38 cellular contexts compared by ENCODE assay signal in genomic region chr12:3337944-3338343, GRCh38.
"Had no signal": no experiment of that assay in that cellular context is flagged by ENCODE, and none has a peak within 500 bp of the region (broad histone marks: within the 10 kb centered on the region; RNA-seq: fewer than 3 reads in every experiment).

No MANE protein-coding gene starts in this region.

- H3K4me1 ChIP-seq: adrenal gland, ascending aorta had no signal

- H3K27ac Mint-ChIP-seq: activated naive CD4-positive, alpha-beta T cell treated with anti-CD3 and anti-CD28 coated beads for 36 hours; activated naive CD4-positive, alpha-beta T cell treated with anti-CD3 and anti-CD28 coated beads, Interleukin-2, amount 10 ng/mL, durations not matched to agents 7 days and 5 days; activated naive CD4-positive, alpha-beta T cell treated with anti-CD3 and anti-CD28 coated beads, Interleukin-2, amount 50 U/mL, for 24 hours; activated naive CD4-positive, alpha-beta T cell treated with anti-CD3 and anti-CD28 coated beads, Interleukin-2, amount 50 U/mL, for 72 hours; activated naive CD8-positive, alpha-beta T cell; activated naive CD8-positive, alpha-beta T cell treated with anti-CD3 and anti-CD28 coated beads for 36 hours; activated naive CD8-positive, alpha-beta T cell treated with anti-CD3 and anti-CD28 coated beads, Interleukin-2, amount 10 ng/mL, durations not matched to agents 7 days and 5 days; activated naive CD8-positive, alpha-beta T cell treated with anti-CD3 and anti-CD28 coated beads, Interleukin-2, amount 50 U/mL, for 24 hours; activated T-cell treated with anti-CD3 and anti-CD28 coated beads, Interleukin-2, amount 50 U/mL, for 24 hours; activated T-cell treated with anti-CD3 and anti-CD28 coated beads, Interleukin-2, amount 50 U/mL, for 72 hours; activated T-helper 1 cell treated with anti-CD3 and anti-CD28 coated beads, Interleukin-12 subunit alpha, Interleukin-12 subunit beta, Interleukin-2, Interleukin-4 antibody, amounts not matched to agents 30 ng/mL and 10 ng/mL and 1 ng/mL, durations not matched to agents 14 hours and 24 hours and 36 hours; activated T-helper 17 cell treated with anti-CD3 and anti-CD28 coated beads, Interleukin-2, amount 50 U/mL, for 72 hours; activated T-helper 2 cell treated with anti-CD3 and anti-CD28 coated beads, Interferon-gamma antibody, Interleukin-2, Interleukin-4, amounts not matched to agents 10 μg/mL and 5 μg/mL and 100 μg/mL, durations not matched to agents 14 hours and 24 hours and 36 hours had no signal

- H3K4me3 ChIP-seq: adrenal gland, ascending aorta, body of pancreas, breast epithelium, cardiac muscle cell had no signal

- DNase-seq: activated effector memory CD4-positive, alpha-beta T cell treated with anti-CD3 and anti-CD28 coated beads, Interleukin-2, amount 50 U/mL, for 16 hours; activated effector memory CD4-positive, alpha-beta T cell treated with Interleukin-2 at 50 U/mL for 16 hours; activated gamma-delta T cell; activated gamma-delta T cell treated with Interleukin-2 at 50 U/mL for 16 hours; activated naive CD4-positive, alpha-beta T cell; activated naive CD4-positive, alpha-beta T cell treated with anti-CD3 and anti-CD28 coated beads for 36 hours; activated naive CD4-positive, alpha-beta T cell treated with anti-CD3 and anti-CD28 coated beads, Interleukin-2, amount 10 ng/mL, durations not matched to agents 7 days and 5 days; activated naive CD4-positive, alpha-beta T cell treated with anti-CD3 and anti-CD28 coated beads, Interleukin-2, amount 50 U/mL, for 16 hours; activated naive CD4-positive, alpha-beta T cell treated with Interleukin-2 at 50 U/mL for 16 hours; activated naive CD8-positive, alpha-beta T cell treated with anti-CD3 and anti-CD28 coated beads for 36 hours; activated naive CD8-positive, alpha-beta T cell treated with anti-CD3 and anti-CD28 coated beads, Interleukin-2, amount 10 ng/mL, durations not matched to agents 7 days and 5 days; activated naive CD8-positive, alpha-beta T cell treated with anti-CD3 and anti-CD28 coated beads, Interleukin-2, amount 50 U/mL, for 24 hours; activated T-cell treated with anti-CD3 and anti-CD28 coated beads for 4 hours; activated T-cell treated with anti-CD3 and anti-CD28 coated beads, Interleukin-2, amount 50 U/mL, for 1 hour; activated T-cell treated with anti-CD3 and anti-CD28 coated beads, Interleukin-2, amount 50 U/mL, for 24 hours; activated T-cell treated with anti-CD3 and anti-CD28 coated beads, Interleukin-2, amount 50 U/mL, for 4 hours; activated T-cell treated with anti-CD3 and anti-CD28 coated beads, Interleukin-2, amount 50 U/mL, for 48 hours; activated T-cell treated with anti-CD3 and anti-CD28 coated beads, Interleukin-2, amount 50 U/mL, for 72 hours; adrenal gland; amniotic stem cell; amygdala; anterior cingulate cortex; body of pancreas; brain microvascular endothelial cell; caudate nucleus; central memory CD4-positive, alpha-beta T cell; cerebellar nuclear complex had no signal

- H3K27me3 ChIP-seq: adrenal gland, ascending aorta, body of pancreas, breast epithelium, cardiac muscle cell had no signal

- H3K4me1 Mint-ChIP-seq: activated naive CD4-positive, alpha-beta T cell treated with anti-CD3 and anti-CD28 coated beads, Interleukin-2, amount 10 ng/mL, durations not matched to agents 7 days and 5 days; activated naive CD4-positive, alpha-beta T cell treated with anti-CD3 and anti-CD28 coated beads, Interleukin-2, amount 50 U/mL, for 24 hours; activated naive CD8-positive, alpha-beta T cell treated with anti-CD3 and anti-CD28 coated beads for 36 hours; activated naive CD8-positive, alpha-beta T cell treated with anti-CD3 and anti-CD28 coated beads, Interleukin-2, amount 10 ng/mL, durations not matched to agents 7 days and 5 days; activated naive CD8-positive, alpha-beta T cell treated with anti-CD3 and anti-CD28 coated beads, Interleukin-2, amount 50 U/mL, for 24 hours; activated T-helper 17 cell treated with anti-CD3 and anti-CD28 coated beads, Interleukin-2, amount 50 U/mL, for 72 hours; central memory CD8-positive, alpha-beta T cell had no signal

- H3K9me3 ChIP-seq: adrenal gland, ascending aorta, body of pancreas, breast epithelium had no signal

- H3K4me3 Mint-ChIP-seq: activated naive CD4-positive, alpha-beta T cell treated with anti-CD3 and anti-CD28 coated beads for 36 hours; activated naive CD4-positive, alpha-beta T cell treated with anti-CD3 and anti-CD28 coated beads, Interleukin-2, amount 10 ng/mL, durations not matched to agents 7 days and 5 days; activated naive CD4-positive, alpha-beta T cell treated with anti-CD3 and anti-CD28 coated beads, Interleukin-2, amount 50 U/mL, for 24 hours; activated naive CD8-positive, alpha-beta T cell; activated naive CD8-positive, alpha-beta T cell treated with anti-CD3 and anti-CD28 coated beads for 36 hours; activated naive CD8-positive, alpha-beta T cell treated with anti-CD3 and anti-CD28 coated beads, Interleukin-2, amount 10 ng/mL, durations not matched to agents 7 days and 5 days; activated naive CD8-positive, alpha-beta T cell treated with anti-CD3 and anti-CD28 coated beads, Interleukin-2, amount 50 U/mL, for 24 hours; activated T-cell treated with anti-CD3 and anti-CD28 coated beads, Interleukin-2, amount 50 U/mL, for 24 hours; activated T-cell treated with anti-CD3 and anti-CD28 coated beads, Interleukin-2, amount 50 U/mL, for 4 hours; activated T-cell treated with anti-CD3 and anti-CD28 coated beads, Interleukin-2, amount 50 U/mL, for 72 hours; activated T-helper 1 cell treated with anti-CD3 and anti-CD28 coated beads, Interleukin-12 subunit alpha, Interleukin-12 subunit beta, Interleukin-2, Interleukin-4 antibody, amounts not matched to agents 30 ng/mL and 10 ng/mL and 1 ng/mL, durations not matched to agents 14 hours and 24 hours and 36 hours; activated T-helper 17 cell treated with anti-CD3 and anti-CD28 coated beads, Interleukin-2, amount 50 U/mL, for 72 hours; central memory CD8-positive, alpha-beta T cell had no signal

- H3K36me3 ChIP-seq: adrenal gland, ascending aorta, brain microvascular endothelial cell, breast epithelium, cardiac muscle cell had no signal

- FAIRE-seq: astrocyte had no signal

- H3K27ac ChIP-seq: adrenal gland, ascending aorta, body of pancreas, brain microvascular endothelial cell, cardiac muscle cell had no signal

- H3K36me3 Mint-ChIP-seq: activated naive CD4-positive, alpha-beta T cell treated with anti-CD3 and anti-CD28 coated beads, Interleukin-2, amount 10 ng/mL, durations not matched to agents 7 days and 5 days; activated naive CD4-positive, alpha-beta T cell treated with anti-CD3 and anti-CD28 coated beads, Interleukin-2, amount 50 U/mL, for 24 hours; activated naive CD4-positive, alpha-beta T cell treated with anti-CD3 and anti-CD28 coated beads, Interleukin-2, amount 50 U/mL, for 72 hours; activated naive CD8-positive, alpha-beta T cell; activated naive CD8-positive, alpha-beta T cell treated with anti-CD3 and anti-CD28 coated beads for 36 hours; activated naive CD8-positive, alpha-beta T cell treated with anti-CD3 and anti-CD28 coated beads, Interleukin-2, amount 10 ng/mL, durations not matched to agents 7 days and 5 days had no signal

- ATAC-seq: activated naive CD4-positive, alpha-beta T cell treated with anti-CD3 and anti-CD28 coated beads, Interleukin-2, amount 50 U/mL, for 72 hours; activated naive CD8-positive, alpha-beta T cell treated with anti-CD3 and anti-CD28 coated beads, Interleukin-2, amount 50 U/mL, for 24 hours; activated T-cell treated with anti-CD3 and anti-CD28 coated beads, Interleukin-2, amount 50 U/mL, for 4 hours; activated T-cell treated with anti-CD3 and anti-CD28 coated beads, Interleukin-2, amount 50 U/mL, for 72 hours; activated T-helper 17 cell treated with anti-CD3 and anti-CD28 coated beads, Interleukin-2, amount 50 U/mL, for 72 hours; body of pancreas had no signal

- H3K9me3 Mint-ChIP-seq: activated naive CD4-positive, alpha-beta T cell treated with anti-CD3 and anti-CD28 coated beads for 36 hours; activated naive CD4-positive, alpha-beta T cell treated with anti-CD3 and anti-CD28 coated beads, Interleukin-2, amount 10 ng/mL, durations not matched to agents 7 days and 5 days; activated naive CD4-positive, alpha-beta T cell treated with anti-CD3 and anti-CD28 coated beads, Interleukin-2, amount 50 U/mL, for 24 hours; activated naive CD4-positive, alpha-beta T cell treated with anti-CD3 and anti-CD28 coated beads, Interleukin-2, amount 50 U/mL, for 72 hours; activated naive CD8-positive, alpha-beta T cell treated with anti-CD3 and anti-CD28 coated beads for 36 hours; activated naive CD8-positive, alpha-beta T cell treated with anti-CD3 and anti-CD28 coated beads, Interleukin-2, amount 10 ng/mL, durations not matched to agents 7 days and 5 days; activated naive CD8-positive, alpha-beta T cell treated with anti-CD3 and anti-CD28 coated beads, Interleukin-2, amount 50 U/mL, for 24 hours; activated T-cell treated with anti-CD3 and anti-CD28 coated beads, Interleukin-2, amount 50 U/mL, for 24 hours; activated T-cell treated with anti-CD3 and anti-CD28 coated beads, Interleukin-2, amount 50 U/mL, for 4 hours; activated T-cell treated with anti-CD3 and anti-CD28 coated beads, Interleukin-2, amount 50 U/mL, for 72 hours; activated T-helper 1 cell treated with anti-CD3 and anti-CD28 coated beads, Interleukin-12 subunit alpha, Interleukin-12 subunit beta, Interleukin-2, Interleukin-4 antibody, amounts not matched to agents 30 ng/mL and 10 ng/mL and 1 ng/mL, durations not matched to agents 14 hours and 24 hours and 36 hours; activated T-helper 17 cell treated with anti-CD3 and anti-CD28 coated beads, Interleukin-2, amount 50 U/mL, for 72 hours; activated T-helper 2 cell treated with anti-CD3 and anti-CD28 coated beads, Interferon-gamma antibody, Interleukin-2, Interleukin-4, amounts not matched to agents 10 μg/mL and 5 μg/mL and 100 μg/mL, durations not matched to agents 14 hours and 24 hours and 36 hours; central memory CD8-positive, alpha-beta T cell had no signal
